ENCODE assay signal across 16 cellular contexts in the genomic region with DNA sequence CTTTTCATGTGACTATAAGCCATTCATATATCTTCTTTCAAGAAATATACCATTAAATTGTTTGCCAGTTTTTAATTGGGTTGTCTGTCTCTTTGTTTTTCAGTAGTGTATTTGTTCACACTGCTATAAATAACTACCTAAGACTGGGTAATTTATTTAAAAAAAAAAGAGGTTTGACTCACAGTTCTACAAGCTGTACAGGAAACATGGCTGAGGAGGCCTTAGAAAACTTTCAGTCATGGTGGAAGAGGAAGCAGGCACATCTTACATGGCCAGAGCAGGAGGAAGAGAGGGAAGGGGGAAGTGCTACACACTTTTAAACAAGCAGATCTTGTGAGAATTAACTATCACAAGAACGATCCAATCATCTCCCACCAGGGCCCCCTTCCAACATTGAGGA.
A peak's percentile ranks its signal among the peaks of the same experiment; 100 is the strongest.
DNase-seq lines count a peak whose midpoint lies in the region; ATAC-seq and TF ChIP-seq lines count a peak whose summit lies in the region.
"Had no signal": no experiment of that assay in that cellular context is flagged by ENCODE, and none has a peak within 500 bp of the region (broad histone marks: within the 10 kb centered on the region; RNA-seq: fewer than 3 reads in every experiment).

No MANE protein-coding gene starts in this region.

- H3K27me3 ChIP-seq in HL-60 (ENCODE audit: insufficient read depth, poor library complexity, severe bottlenecking) = no peaks in the 10 kb centered on the region

- H3K27ac Mint-ChIP-seq in stimulated activated naive CD8-positive, alpha-beta T cell treated with anti-CD3 and anti-CD28 coated beads, Interleukin-15, amount 100 ng/mL, for 72 hours = no peak overlapping the region
- H3K27ac Mint-ChIP-seq: CD4-positive, alpha-beta T cell had no signal

- no peak overlapping the region for H3K4me3 Mint-ChIP-seq in stimulated activated naive CD8-positive, alpha-beta T cell treated with anti-CD3 and anti-CD28 coated beads, Interleukin-15, amount 100 ng/mL, for 72 hours
- H3K4me3 Mint-ChIP-seq: CD4-positive, alpha-beta T cell had no signal

- no peaks in the 10 kb centered on the region for H3K4me1 Mint-ChIP-seq in stimulated activated naive CD8-positive, alpha-beta T cell treated with anti-CD3 and anti-CD28 coated beads, Interleukin-15, amount 100 ng/mL, for 72 hours

- no peak for TF ChIP-seq CTCF in HL-60 (IDR thresholded peaks at IDR 0.05; ENCODE audit: insufficient read depth, low read length)

- no peaks in the 10 kb centered on the region for H3K27me3 Mint-ChIP-seq in stimulated activated naive CD8-positive, alpha-beta T cell treated with anti-CD3 and anti-CD28 coated beads, Interleukin-15, amount 100 ng/mL, for 72 hours
- H3K27me3 Mint-ChIP-seq: CD4-positive, alpha-beta T cell had no signal

- peak; percentile 14 for DNase-seq in SKM-1 treated with dmso at 0.1 percent for 144 hours (lab: John Stamatoyannopoulos, UW; ENCODE audit: unreplicated experiment)
- no peak for DNase-seq in SKM-1 (lab: John Stamatoyannopoulos, UW; ENCODE audit: unreplicated experiment)
- DNase-seq in HL-60 (ENCODE audit: low read depth in 1 of 2, low spot score in 1 of 2) = peak; percentile 7 to 46
- peak; percentile 31 for DNase-seq in MV-4-11 (lab: John Stamatoyannopoulos, UW)
- peak; percentile 4 for DNase-seq in kidney tubule cell (ENCODE audit: low spot score)
- no peak for DNase-seq in SIG-M5 treated with dmso at 0.1 percent for 504 hours (lab: John Stamatoyannopoulos, UW; ENCODE audit: unreplicated experiment)
- DNase-seq in stimulated activated naive CD8-positive, alpha-beta T cell treated with anti-CD3 and anti-CD28 coated beads, Interleukin-15, amount 100 ng/mL, for 72 hours = no peak
- DNase-seq: 8988T; AML-193; C1 segment of cervical spinal cord; Calu3; CD4-positive, alpha-beta T cell; DMS 273 treated with DMSO at 0.1 percent for 48 hours; IMR-90 had no signal

- H3K4me3 ChIP-seq in HL-60 (replicated peaks; ENCODE audit: insufficient read depth, low read length) = no peak overlapping the region
- H3K4me3 ChIP-seq: HAP-1 had no signal

- H3K27ac ChIP-seq in HL-60 (replicated peaks) = no peak overlapping the region

- no peak for ATAC-seq in stimulated activated naive CD8-positive, alpha-beta T cell treated with anti-CD3 and anti-CD28 coated beads, Interleukin-15, amount 100 ng/mL, for 72 hours
- no peak for ATAC-seq in GM21825 (IDR thresholded peaks at IDR 0.05; ENCODE audit: unreplicated experiment)

- peaks cover 16 to 26% of the 10 kb centered on the region in 2 donors for H3K9me3 Mint-ChIP-seq in stimulated activated naive CD8-positive, alpha-beta T cell treated with anti-CD3 and anti-CD28 coated beads, Interleukin-15, amount 100 ng/mL, for 72 hours

Comparison
In these comparisons a context has a peak if more than half of its experiments do, and no peak if none do; other contexts are left out.
1. DNase-seq: peak in SKM-1 treated with dmso at 0.1 percent for 144 hours (single experiment), HL-60 (2 of 2), MV-4-11 (single experiment) and kidney tubule cell (single experiment); none in SKM-1 (single experiment), SIG-M5 treated with dmso at 0.1 percent for 504 hours (single experiment) and stimulated activated naive CD8-positive, alpha-beta T cell treated with anti-CD3 and anti-CD28 coated beads, Interleukin-15, amount 100 ng/mL, for 72 hours (0 of 2).